31 cellular contexts compared by ENCODE assay signal in genomic region chr14:84926656-84927055, GRCh38.
"Had no signal": no experiment of that assay in that cellular context is flagged by ENCODE, and none has a peak within 500 bp of the region (broad histone marks: within the 10 kb centered on the region; RNA-seq: fewer than 3 reads in every experiment).

No MANE protein-coding gene starts in this region.

- H3K4me1 ChIP-seq: adrenal gland, body of pancreas, colonic mucosa, esophagus muscularis mucosa, foreskin keratinocyte, gastroesophageal sphincter had no signal

- H3K27ac Mint-ChIP-seq: activated CD4-positive, alpha-beta T cell treated with anti-CD3 and anti-CD28 coated beads, Interleukin-2, amount 10 ng/mL, durations not matched to agents 7 days and 5 days; activated CD8-positive, alpha-beta T cell treated with anti-CD3 and anti-CD28 coated beads for 36 hours; activated naive CD4-positive, alpha-beta T cell treated with anti-CD3 and anti-CD28 coated beads for 36 hours; activated naive CD4-positive, alpha-beta T cell treated with anti-CD3 and anti-CD28 coated beads, Interleukin-2, amount 50 U/mL, for 24 hours; activated naive CD8-positive, alpha-beta T cell treated with anti-CD3 and anti-CD28 coated beads for 36 hours; activated naive CD8-positive, alpha-beta T cell treated with anti-CD3 and anti-CD28 coated beads, Interleukin-2, amount 50 U/mL, for 24 hours; activated T-helper 1 cell treated with anti-CD3 and anti-CD28 coated beads, Interleukin-12 subunit alpha, Interleukin-12 subunit beta, Interleukin-2, Interleukin-4 antibody, amounts not matched to agents 30 ng/mL and 10 ng/mL and 1 ng/mL, durations not matched to agents 14 hours and 24 hours and 36 hours; activated T-helper 2 cell treated with anti-CD3 and anti-CD28 coated beads, Interferon-gamma antibody, Interleukin-2, Interleukin-4, amounts not matched to agents 10 μg/mL and 5 μg/mL and 100 μg/mL, durations not matched to agents 14 hours and 24 hours and 36 hours; endodermal cell; T-helper 17 cell; T-helper 2 cell treated with Interferon-gamma antibody and Interleukin-4, amounts not matched to agents 5 μg/mL and 100 μg/mL, for 36 hours had no signal

- H3K27ac ChIP-seq: adrenal gland, colonic mucosa, dorsolateral prefrontal cortex, esophagus muscularis mucosa, foreskin keratinocyte, gastroesophageal sphincter had no signal

- ATAC-seq: activated CD8-positive, alpha-beta T cell treated with anti-CD3 and anti-CD28 coated beads for 36 hours; activated naive CD8-positive, alpha-beta T cell treated with anti-CD3 and anti-CD28 coated beads, Interleukin-2, amount 50 U/mL, for 24 hours; foreskin keratinocyte; gastroesophageal sphincter; T-helper 17 cell had no signal

- H3K4me1 Mint-ChIP-seq: activated CD4-positive, alpha-beta T cell treated with anti-CD3 and anti-CD28 coated beads, Interleukin-2, amount 10 ng/mL, durations not matched to agents 7 days and 5 days; activated naive CD4-positive, alpha-beta T cell treated with anti-CD3 and anti-CD28 coated beads, Interleukin-2, amount 50 U/mL, for 24 hours; activated naive CD8-positive, alpha-beta T cell treated with anti-CD3 and anti-CD28 coated beads for 36 hours; activated naive CD8-positive, alpha-beta T cell treated with anti-CD3 and anti-CD28 coated beads, Interleukin-2, amount 50 U/mL, for 24 hours; T-helper 17 cell had no signal

- H3K27me3 Mint-ChIP-seq: activated CD4-positive, alpha-beta T cell treated with anti-CD3 and anti-CD28 coated beads, Interleukin-2, amount 10 ng/mL, durations not matched to agents 7 days and 5 days; activated CD8-positive, alpha-beta T cell treated with anti-CD3 and anti-CD28 coated beads for 36 hours; activated naive CD4-positive, alpha-beta T cell treated with anti-CD3 and anti-CD28 coated beads, Interleukin-2, amount 50 U/mL, for 24 hours; activated naive CD8-positive, alpha-beta T cell treated with anti-CD3 and anti-CD28 coated beads for 36 hours; activated naive CD8-positive, alpha-beta T cell treated with anti-CD3 and anti-CD28 coated beads, Interleukin-2, amount 50 U/mL, for 24 hours; T-helper 17 cell had no signal

- H3K4me3 ChIP-seq: adrenal gland, body of pancreas, colonic mucosa, dorsolateral prefrontal cortex, esophagus muscularis mucosa, gastroesophageal sphincter, heart right ventricle had no signal

- H3K9me3 Mint-ChIP-seq: activated CD4-positive, alpha-beta T cell treated with anti-CD3 and anti-CD28 coated beads, Interleukin-2, amount 10 ng/mL, durations not matched to agents 7 days and 5 days; endodermal cell had no signal

- H3K36me3 ChIP-seq: adrenal gland, colonic mucosa, esophagus muscularis mucosa, gastroesophageal sphincter, heart right ventricle had no signal

- H3K36me3 Mint-ChIP-seq: activated naive CD4-positive, alpha-beta T cell treated with anti-CD3 and anti-CD28 coated beads, Interleukin-2, amount 50 U/mL, for 24 hours; activated naive CD8-positive, alpha-beta T cell treated with anti-CD3 and anti-CD28 coated beads for 36 hours had no signal

- DNase-seq: activated CD4-positive, alpha-beta T cell treated with anti-CD3 and anti-CD28 coated beads for 1 hour; activated CD4-positive, alpha-beta T cell treated with anti-CD3 and anti-CD28 coated beads for 4 hours; activated CD4-positive, alpha-beta T cell treated with anti-CD3 and anti-CD28 coated beads, Interleukin-2, amount 10 ng/mL, durations not matched to agents 7 days and 5 days; activated CD4-positive, alpha-beta T cell treated with anti-CD3 and anti-CD28 coated beads, Interleukin-2, amount 50 U/mL, for 48 hours; activated CD8-positive, alpha-beta memory T cell treated with anti-CD3 and anti-CD28 coated beads for 24 hours; activated CD8-positive, alpha-beta T cell treated with anti-CD3 and anti-CD28 coated beads for 36 hours; activated effector memory CD4-positive, alpha-beta T cell treated with anti-CD3 and anti-CD28 coated beads, Interleukin-2, amount 50 U/mL, for 16 hours; activated naive CD4-positive, alpha-beta T cell treated with anti-CD3 and anti-CD28 coated beads for 36 hours; activated naive CD8-positive, alpha-beta T cell treated with anti-CD3 and anti-CD28 coated beads for 36 hours; activated naive CD8-positive, alpha-beta T cell treated with anti-CD3 and anti-CD28 coated beads, Interleukin-2, amount 50 U/mL, for 24 hours; activated T-cell treated with anti-CD3 and anti-CD28 coated beads, Interleukin-2, amount 50 U/mL, for 48 hours; adrenal gland; aorta; body of pancreas; caudate nucleus; colonic mucosa; dorsolateral prefrontal cortex; effector memory CD4-positive, alpha-beta T cell; endodermal cell; erythroblast; foreskin keratinocyte; heart right ventricle; T-helper 1 cell; T-helper 17 cell; T1000 had no signal

- H3K4me3 Mint-ChIP-seq: activated CD4-positive, alpha-beta T cell treated with anti-CD3 and anti-CD28 coated beads, Interleukin-2, amount 10 ng/mL, durations not matched to agents 7 days and 5 days; activated CD8-positive, alpha-beta T cell treated with anti-CD3 and anti-CD28 coated beads for 36 hours; activated naive CD4-positive, alpha-beta T cell treated with anti-CD3 and anti-CD28 coated beads for 36 hours; activated naive CD4-positive, alpha-beta T cell treated with anti-CD3 and anti-CD28 coated beads, Interleukin-2, amount 50 U/mL, for 24 hours; activated naive CD8-positive, alpha-beta T cell treated with anti-CD3 and anti-CD28 coated beads for 36 hours; activated naive CD8-positive, alpha-beta T cell treated with anti-CD3 and anti-CD28 coated beads, Interleukin-2, amount 50 U/mL, for 24 hours; activated T-helper 1 cell treated with anti-CD3 and anti-CD28 coated beads, Interleukin-12 subunit alpha, Interleukin-12 subunit beta, Interleukin-2, Interleukin-4 antibody, amounts not matched to agents 30 ng/mL and 10 ng/mL and 1 ng/mL, durations not matched to agents 14 hours and 24 hours and 36 hours; endodermal cell; T-helper 17 cell; T-helper 2 cell treated with Interferon-gamma antibody and Interleukin-4, amounts not matched to agents 5 μg/mL and 100 μg/mL, for 36 hours had no signal

- H3K9me3 ChIP-seq: adrenal gland, body of pancreas, colonic mucosa, esophagus muscularis mucosa, gastroesophageal sphincter, heart right ventricle had no signal
